Comparison of ENCODE assay signal across 8 cellular contexts in the genomic region with DNA sequence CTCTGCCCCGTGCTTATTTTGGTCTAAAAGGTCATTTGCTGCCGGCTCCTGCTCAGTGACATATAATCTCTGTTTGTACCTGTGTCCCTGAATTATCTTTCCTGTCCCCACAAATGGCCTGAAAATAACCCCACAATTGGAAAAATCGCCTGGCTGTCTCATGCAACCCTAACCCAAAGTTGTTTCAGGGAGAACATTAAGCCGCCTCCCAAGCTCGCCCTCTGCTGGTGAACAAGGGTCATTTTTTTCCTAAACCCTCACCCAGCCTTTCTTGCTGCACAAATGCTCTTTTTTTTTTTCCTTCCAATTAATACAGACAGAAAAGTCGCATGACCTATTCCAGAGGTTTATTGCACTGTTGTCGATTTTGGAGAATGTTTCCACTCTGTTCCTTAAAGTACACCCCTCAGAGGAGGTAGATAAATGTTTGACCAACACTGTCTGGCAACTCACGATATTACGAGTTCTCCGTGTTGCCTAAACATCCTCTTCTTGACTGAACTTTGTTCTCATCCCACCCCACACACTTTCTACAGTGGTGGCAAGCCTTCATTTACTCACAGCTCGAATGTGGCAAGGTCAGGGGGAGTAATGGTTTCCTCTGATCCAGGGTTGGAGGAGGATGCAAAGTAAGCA.
DNase-seq lines count a peak whose midpoint lies in the region; ATAC-seq lines count a peak whose summit lies in the region.

No MANE protein-coding gene starts in this region.

- peak; percentile 42 for DNase-seq in NCI-H1436 (lab: John Stamatoyannopoulos, UW)
- DNase-seq in NCI-H1436 treated with DMSO at 0.1 percent for 48 hours (lab: John Stamatoyannopoulos, UW) = no peak
- peak; percentile 73 to 77 for DNase-seq in Kasumi-1 (lab: John Stamatoyannopoulos, UW)
- DNase-seq in T follicular helper cell (ENCODE audit: low read depth) = peak; percentile 42
- peak; percentile 47 for DNase-seq in activated naive CD8-positive, alpha-beta T cell treated with anti-CD3 and anti-CD28 coated beads, Interleukin-2, amount 50 U/mL, for 16 hours (ENCODE audit: low read depth, low spot score)
- peak; percentile 79 for DNase-seq in cardiac septum (ENCODE audit: low spot score)
- peak; percentile 75 for DNase-seq in renal cortical epithelial cell (ENCODE audit: low read depth)

- intact Hi-C loops in cardiac septum (cut with DNase I) = loop anchor here (5.0 to 10.0 kb wide), 2 partner anchors 319 to 381 kb away; a partner anchor contains a TSS

- ATAC-seq in GM18520 (IDR thresholded peaks at IDR 0.05; ENCODE audit: unreplicated experiment) = no peak
